ENCODE assay signal across 19 cellular contexts in genomic region chr1:172756029-172756428, GRCh38.
DNase-seq lines count a peak whose midpoint lies in the region; ATAC-seq, FAIRE-seq and TF ChIP-seq lines count a peak whose summit lies in the region.
"Had no signal": no experiment of that assay in that cellular context is flagged by ENCODE, and none has a peak within 500 bp of the region (broad histone marks: within the 10 kb centered on the region; RNA-seq: fewer than 3 reads in every experiment).

No MANE protein-coding gene starts in this region.

- SMC1A ChIA-PET in GM12878 (lab: Charles Lee; ENCODE audit: uncharacterized antibody, unreplicated experiment): interaction anchor here (0.9 to 1.2 kb wide), 2 partner anchors 11 to 447 kb away, joined by 4 to 7 read pairs; no protein-coding TSS in a partner anchor

- intact Hi-C loops in natural killer cell (cut with micrococcal nuclease) (no loop called here), OCI-LY7 (cut with micrococcal nuclease; ENCODE audit: unreplicated experiment) (no loop called here), GM12878 (cut with micrococcal nuclease; ENCODE audit: unreplicated experiment) (no loop called here)

- TF ChIP-seq CTCF in natural killer cell (IDR thresholded peaks at IDR 0.05): no peak
- TF ChIP-seq CTCF in OCI-LY7 (conservative IDR thresholded peaks at IDR 0.05; ENCODE audit: low read length): no peak
- TF ChIP-seq CTCF in GM12878 (IDR thresholded peaks at IDR 0.05 in 2 of 3, conservative IDR thresholded peaks at IDR 0.05 in 1 of 3; ENCODE audit: control insufficient read depth in 2 of 3, extremely low read depth in 1 of 3, insufficient read depth in 1 of 3, low read depth in 3 of 3, low read length in 3 of 3): no peak
- TF ChIP-seq CTCF in brain microvascular endothelial cell (IDR thresholded peaks at IDR 0.05; ENCODE audit: low read depth, low read length, missing control alignments): no peak

- peaks cover 5 to 22% of the 10 kb centered on the region in 2 donors for H3K4me1 Mint-ChIP-seq in natural killer cell treated with Interleukin-12 subunit alpha and Interleukin-12 subunit beta and Interleukin-15 and Interleukin-18, amount 100 ng/mL, for 72 hours (ENCODE audit: low read depth in 2 of 2)
- no peaks in the 10 kb centered on the region for H3K4me1 Mint-ChIP-seq in natural killer cell
- peaks cover 37 to 71% of the 10 kb centered on the region in 2 donors for H3K4me1 Mint-ChIP-seq in stimulated activated naive B cell treated with anti-CD40 and anti-IgM and Interleukin-4, amounts not matched to agents 10 μg/mL and 1 μg/mL and 100 μg/mL, for 72 hours

- no peak overlapping the region for H3K27ac Mint-ChIP-seq in natural killer cell treated with Interleukin-12 subunit alpha and Interleukin-12 subunit beta and Interleukin-15 and Interleukin-18, amount 100 ng/mL, for 72 hours
- no peak overlapping the region for H3K27ac Mint-ChIP-seq in natural killer cell
- peak overlapping the region; percentile 39 for H3K27ac Mint-ChIP-seq in stimulated activated naive B cell treated with anti-CD40 and anti-IgM and Interleukin-4, amounts not matched to agents 10 μg/mL and 1 μg/mL and 100 μg/mL, for 72 hours
- H3K27ac Mint-ChIP-seq: CD8-positive, alpha-beta T cell had no signal

- no peak overlapping the region for H3K9ac ChIP-seq in GM12878 (ENCODE audit: control insufficient read depth, insufficient read depth, low read length)

- no peaks in the 10 kb centered on the region for H3K9me3 Mint-ChIP-seq in natural killer cell treated with Interleukin-12 subunit alpha and Interleukin-12 subunit beta and Interleukin-15 and Interleukin-18, amount 100 ng/mL, for 72 hours
- no peaks in the 10 kb centered on the region for H3K9me3 Mint-ChIP-seq in natural killer cell
- H3K9me3 Mint-ChIP-seq in stimulated activated naive B cell treated with anti-CD40 and anti-IgM and Interleukin-4, amounts not matched to agents 10 μg/mL and 1 μg/mL and 100 μg/mL, for 72 hours: peaks cover 0 to 1% of the 10 kb centered on the region in 2 donors
- H3K9me3 Mint-ChIP-seq: CD8-positive, alpha-beta T cell had no signal

- H3K27ac ChIP-seq in OCI-LY7 (ENCODE audit: low read depth, low read length, poor library complexity, severe bottlenecking): no peak overlapping the region
- no peak overlapping the region for H3K27ac ChIP-seq in GM12878 (ENCODE audit: control insufficient read depth, insufficient read depth)
- H3K27ac ChIP-seq in brain microvascular endothelial cell: no peak overlapping the region
- H3K27ac ChIP-seq: A549, C4-2B had no signal

- ATAC-seq in natural killer cell treated with Interleukin-12 subunit alpha and Interleukin-12 subunit beta and Interleukin-15 and Interleukin-18, amount 100 ng/mL, for 72 hours: no peak
- ATAC-seq in natural killer cell: no peak
- no peak for ATAC-seq in GM12878
- ATAC-seq in stimulated activated naive B cell treated with anti-CD40 and anti-IgM and Interleukin-4, amounts not matched to agents 10 μg/mL and 1 μg/mL and 100 μg/mL, for 72 hours (replicated peaks): peak; percentile 59 to 67
- ATAC-seq: A549; CD8-positive, alpha-beta T cell; HCT116 had no signal

- TF ChIP-seq RAD21 in GM12878 (IDR thresholded peaks at IDR 0.05; ENCODE audit: insufficient read depth, low read depth, low read length): no peak

- no peak for TF ChIP-seq EP300 in GM12878 (IDR thresholded peaks at IDR 0.05; ENCODE audit: borderline replicate concordance in 1 of 2, control insufficient read depth in 1 of 2, low read depth in 2 of 2, low read length in 2 of 2)

- RAD21 ChIA-PET in GM12878 (lab: Charles Lee; ENCODE audit: unreplicated experiment): no interaction called here

- no TSS peak for BruUV-seq in OCI-LY7 (replicated peaks; lab: Mats Ljungman, UMichigan)
- no TSS peak for BruUV-seq in GM12878 (replicated peaks; lab: Mats Ljungman, UMichigan)

- CTCF ChIA-PET in OCI-LY7 (lab: Charles Lee; ENCODE audit: unreplicated experiment): no interaction called here
- CTCF ChIA-PET in GM12878 (lab: Yijun Ruan, JAX): interaction anchor here (0.7 to 2.2 kb wide), 4 partner anchors 11 to 1977 kb away, joined by 3 to 8 read pairs (median 4); no protein-coding TSS in a partner anchor

- H3K36me3 Mint-ChIP-seq in natural killer cell treated with Interleukin-12 subunit alpha and Interleukin-12 subunit beta and Interleukin-15 and Interleukin-18, amount 100 ng/mL, for 72 hours: no peaks in the 10 kb centered on the region
- H3K36me3 Mint-ChIP-seq in natural killer cell: no peaks in the 10 kb centered on the region
- no peaks in the 10 kb centered on the region for H3K36me3 Mint-ChIP-seq in stimulated activated naive B cell treated with anti-CD40 and anti-IgM and Interleukin-4, amounts not matched to agents 10 μg/mL and 1 μg/mL and 100 μg/mL, for 72 hours
- H3K36me3 Mint-ChIP-seq: CD8-positive, alpha-beta T cell had no signal

- WGBS in GM12878 (ENCODE audit: insufficient coverage, insufficient replicate concordance, low lambda C conversion rate, missing lambda C conversion rate): 25% methylated on average over 4 of the region's 4 CpGs

- H3K9me2 ChIP-seq in OCI-LY7 (ENCODE audit: insufficient read depth, low read length): no peaks in the 10 kb centered on the region

- H3K4me3 ChIP-seq in OCI-LY7 (ENCODE audit: low read depth, low read length, poor library complexity, severe bottlenecking): no peak overlapping the region
- no peak overlapping the region for H3K4me3 ChIP-seq in GM12878
- no peak overlapping the region for H3K4me3 ChIP-seq in brain microvascular endothelial cell (ENCODE audit: low read depth, low read length)
- H3K4me3 ChIP-seq: A549 had no signal

- H3K36me3 ChIP-seq in OCI-LY7 (ENCODE audit: insufficient read depth, low read length): no peaks in the 10 kb centered on the region
- no peaks in the 10 kb centered on the region for H3K36me3 ChIP-seq in GM12878 (ENCODE audit: control insufficient read depth in 2 of 2, insufficient read depth in 2 of 2, low read length in 1 of 2)
- no peaks in the 10 kb centered on the region for H3K36me3 ChIP-seq in brain microvascular endothelial cell (replicated peaks)
- H3K36me3 ChIP-seq: BE2C had no signal

- in situ Hi-C loops in GM12878 (cut with MboI): no loop called here
- in situ Hi-C loops in brain microvascular endothelial cell (cut with HindIII; ENCODE audit: low pct_ligation_motif_present, low sequenced_read_pairs): loop anchor here (25.0 kb wide), 1 partner anchor 456 kb away; the partner anchor contains the start of gene TNFSF4

- peak overlapping the region; percentile 1 for H3K4me3 Mint-ChIP-seq in natural killer cell treated with Interleukin-12 subunit alpha and Interleukin-12 subunit beta and Interleukin-15 and Interleukin-18, amount 100 ng/mL, for 72 hours
- H3K4me3 Mint-ChIP-seq in natural killer cell: no peak overlapping the region
- H3K4me3 Mint-ChIP-seq in stimulated activated naive B cell treated with anti-CD40 and anti-IgM and Interleukin-4, amounts not matched to agents 10 μg/mL and 1 μg/mL and 100 μg/mL, for 72 hours: peak overlapping the region in 1 of 2 donors; percentile 15
- H3K4me3 Mint-ChIP-seq: CD8-positive, alpha-beta T cell had no signal

- TF ChIP-seq POLR2A in GM12878 (IDR thresholded peaks at IDR 0.05; ENCODE audit: low read depth, low read length) (no peak), H54 (IDR thresholded peaks at IDR 0.05; ENCODE audit: low read depth, low read length) (no peak)

- peaks cover 3 to 20% of the 10 kb centered on the region in 2 experiments; a peak in 3 of 4 replicates for H3K27me3 ChIP-seq in GM12878 (replicated peaks in 1 of 2; ENCODE audit: control insufficient read depth in 2 of 2, insufficient read depth in 2 of 2, low read length in 1 of 2)
- no peaks in the 10 kb centered on the region for H3K27me3 ChIP-seq in brain microvascular endothelial cell (replicated peaks)
- H3K27me3 ChIP-seq: BE2C had no signal

- POLR2A ChIA-PET in OCI-LY7 (lab: Charles Lee) (interaction anchor here (0.6 kb wide), 2 partner anchors 281 to 446 kb away, joined by 3 to 6 read pairs; no protein-coding TSS in a partner anchor), GM12878 (lab: Charles Lee) (no interaction called here)

- no peak for DNase-seq in natural killer cell treated with Interleukin-12 subunit alpha and Interleukin-12 subunit beta and Interleukin-15 and Interleukin-18, amount 100 ng/mL, for 72 hours (ENCODE audit: low spot score)
- DNase-seq in natural killer cell: no peak
- no peak for DNase-seq in OCI-LY7 (ENCODE audit: low spot score)
- DNase-seq in GM12878 (ENCODE audit: low read depth, low spot score): no peak
- DNase-seq in stimulated activated naive B cell treated with anti-CD40 and anti-IgM and Interleukin-4, amounts not matched to agents 10 μg/mL and 1 μg/mL and 100 μg/mL, for 72 hours: no peak
- DNase-seq in brain microvascular endothelial cell: no peak
- DNase-seq in NCI-H2081 treated with DMSO at 0.1 percent for 48 hours (lab: John Stamatoyannopoulos, UW): no peak
- no peak for DNase-seq in H54 (ENCODE audit: insufficient read length, low spot score)
- DNase-seq: BE2C; CD8-positive, alpha-beta T cell; COR-L47; DMS153; DND-41; GDM1 had no signal

- peaks cover 14 to 17% of the 10 kb centered on the region in 2 donors for H3K27me3 Mint-ChIP-seq in natural killer cell treated with Interleukin-12 subunit alpha and Interleukin-12 subunit beta and Interleukin-15 and Interleukin-18, amount 100 ng/mL, for 72 hours
- peaks cover 6 to 22% of the 10 kb centered on the region in 2 donors for H3K27me3 Mint-ChIP-seq in natural killer cell (ENCODE audit: low read depth in 2 of 2)
- peaks cover 15 to 17% of the 10 kb centered on the region in 2 donors for H3K27me3 Mint-ChIP-seq in stimulated activated naive B cell treated with anti-CD40 and anti-IgM and Interleukin-4, amounts not matched to agents 10 μg/mL and 1 μg/mL and 100 μg/mL, for 72 hours

- H2AFZ ChIP-seq in OCI-LY7 (ENCODE audit: low read length) (peak overlapping the region; percentile 9; the same call in 1 of the 2 replicates), GM12878 (ENCODE audit: control insufficient read depth, low read depth, low read length) (no peak overlapping the region)

- no peaks in the 10 kb centered on the region for H4K20me1 ChIP-seq in OCI-LY7 (ENCODE audit: insufficient read depth, low read length)
- no peaks in the 10 kb centered on the region for H4K20me1 ChIP-seq in GM12878 (ENCODE audit: control insufficient read depth, insufficient read depth)

- H3K9me3 ChIP-seq in OCI-LY7 (ENCODE audit: low read length) (no peaks in the 10 kb centered on the region), GM12878 (replicated peaks; ENCODE audit: control insufficient read depth, insufficient read depth, low read length) (no peaks in the 10 kb centered on the region)
- H3K9me3 ChIP-seq: A549, BE2C had no signal

- no peak overlapping the region for H3K4me2 ChIP-seq in OCI-LY7 (ENCODE audit: low read length)
- H3K4me2 ChIP-seq in GM12878 (ENCODE audit: control insufficient read depth, insufficient read depth): no peak overlapping the region
- H3K4me2 ChIP-seq: A549 had no signal

- FAIRE-seq in GM12878 (lab: Jason Lieb, UNC): no peak
- no peak for FAIRE-seq in H54 (lab: Jason Lieb, UNC)
- FAIRE-seq: D721Med, GM19239 had no signal

- no peaks in the 10 kb centered on the region for H3K79me2 ChIP-seq in OCI-LY7 (ENCODE audit: insufficient read depth, low read depth, low read length)
- no peaks in the 10 kb centered on the region for H3K79me2 ChIP-seq in GM12878 (ENCODE audit: control insufficient read depth, insufficient read depth, low read length)

- H3K4me1 ChIP-seq in OCI-LY7 (ENCODE audit: insufficient read depth, low read length, poor library complexity, severe bottlenecking): peaks cover 12% of the 10 kb centered on the region
- no peaks in the 10 kb centered on the region for H3K4me1 ChIP-seq in GM12878 (ENCODE audit: control insufficient read depth, insufficient read depth, low read length)
- H3K4me1 ChIP-seq: A549, BE2C had no signal

Comparison
In these comparisons a context has a peak if more than half of its experiments do, and no peak if none do; other contexts are left out.
1. ATAC-seq: peak in stimulated activated naive B cell treated with anti-CD40 and anti-IgM and Interleukin-4, amounts not matched to agents 10 μg/mL and 1 μg/mL and 100 μg/mL, for 72 hours (2 of 2); none in natural killer cell treated with Interleukin-12 subunit alpha and Interleukin-12 subunit beta and Interleukin-15 and Interleukin-18, amount 100 ng/mL, for 72 hours (0 of 2), natural killer cell (0 of 3) and GM12878 (single experiment).